In the genomic region with DNA sequence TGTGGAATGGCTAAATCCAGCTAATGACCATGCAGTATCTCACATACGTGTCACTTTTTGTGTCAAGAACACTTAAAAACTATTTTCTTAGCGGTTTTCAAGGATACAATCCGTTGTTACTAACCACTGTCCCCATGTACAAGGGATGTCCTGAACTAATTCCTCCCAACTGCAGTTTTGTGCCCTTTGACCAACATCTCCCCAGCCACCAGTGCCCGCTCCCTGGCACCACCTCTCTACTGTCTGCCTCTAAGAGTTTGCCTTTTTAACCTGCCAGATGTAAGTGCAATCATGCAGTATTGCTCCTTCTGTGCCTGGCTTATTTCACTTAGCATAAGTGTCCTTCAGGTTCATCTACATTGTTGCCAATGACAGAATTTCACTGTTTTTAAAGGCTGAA, we compare ENCODE assay signal across 19 cellular contexts.
DNase-seq lines count a peak whose midpoint lies in the region; ATAC-seq lines count a peak whose summit lies in the region.
"Had no signal": no experiment of that assay in that cellular context is flagged by ENCODE, and none has a peak within 500 bp of the region (broad histone marks: within the 10 kb centered on the region; RNA-seq: fewer than 3 reads in every experiment).

No MANE protein-coding gene starts in this region.

- no peak for ATAC-seq in activated T-cell treated with anti-CD3 and anti-CD28 coated beads, Interleukin-2, amount 50 U/mL, for 72 hours (replicated peaks in 1 of 2)
- ATAC-seq in naive B cell (ENCODE audit: low read depth in 2 of 2): no peak
- no peak for ATAC-seq in HG02981 (IDR thresholded peaks at IDR 0.05; ENCODE audit: unreplicated experiment)
- ATAC-seq: Panc1 had no signal

- no peaks in the 10 kb centered on the region for H3K9me3 Mint-ChIP-seq in activated T-cell treated with anti-CD3 and anti-CD28 coated beads, Interleukin-2, amount 50 U/mL, for 72 hours
- no peaks in the 10 kb centered on the region for H3K9me3 Mint-ChIP-seq in activated T-helper 2 cell treated with anti-CD3 and anti-CD28 coated beads, Interferon-gamma antibody, Interleukin-2, Interleukin-4, amounts not matched to agents 10 μg/mL and 5 μg/mL and 100 μg/mL, durations not matched to agents 14 hours and 24 hours and 36 hours
- no peaks in the 10 kb centered on the region for H3K9me3 Mint-ChIP-seq in naive B cell
- H3K9me3 Mint-ChIP-seq: CD14-positive monocyte had no signal

- no peaks in the 10 kb centered on the region for H3K4me1 Mint-ChIP-seq in activated T-cell treated with anti-CD3 and anti-CD28 coated beads, Interleukin-2, amount 50 U/mL, for 72 hours (ENCODE audit: low read depth)
- no peaks in the 10 kb centered on the region for H3K4me1 Mint-ChIP-seq in activated T-helper 2 cell treated with anti-CD3 and anti-CD28 coated beads, Interferon-gamma antibody, Interleukin-2, Interleukin-4, amounts not matched to agents 10 μg/mL and 5 μg/mL and 100 μg/mL, durations not matched to agents 14 hours and 24 hours and 36 hours (ENCODE audit: low read depth)
- peaks cover 36 to 47% (median 44%) of the 10 kb centered on the region in 3 donors for H3K4me1 Mint-ChIP-seq in naive B cell
- H3K4me1 Mint-ChIP-seq: CD14-positive monocyte had no signal

- H3K4me3 Mint-ChIP-seq in activated T-cell treated with anti-CD3 and anti-CD28 coated beads, Interleukin-2, amount 50 U/mL, for 72 hours: no peak overlapping the region
- no peak overlapping the region for H3K4me3 Mint-ChIP-seq in activated T-helper 2 cell treated with anti-CD3 and anti-CD28 coated beads, Interferon-gamma antibody, Interleukin-2, Interleukin-4, amounts not matched to agents 10 μg/mL and 5 μg/mL and 100 μg/mL, durations not matched to agents 14 hours and 24 hours and 36 hours (ENCODE audit: low read depth)
- H3K4me3 Mint-ChIP-seq in naive B cell: peak overlapping the region in 2 of 8 donors; percentile 4 to 6
- H3K4me3 Mint-ChIP-seq: CD14-positive monocyte had no signal

- peak overlapping the region; percentile 20 for H3K27ac Mint-ChIP-seq in activated T-cell treated with anti-CD3 and anti-CD28 coated beads, Interleukin-2, amount 50 U/mL, for 72 hours
- H3K27ac Mint-ChIP-seq in activated T-helper 2 cell treated with anti-CD3 and anti-CD28 coated beads, Interferon-gamma antibody, Interleukin-2, Interleukin-4, amounts not matched to agents 10 μg/mL and 5 μg/mL and 100 μg/mL, durations not matched to agents 14 hours and 24 hours and 36 hours: no peak overlapping the region
- H3K27ac Mint-ChIP-seq in naive B cell: peak overlapping the region in 5 of 6 donors; percentile 52 to 87 (median 76)

- H3K27me3 Mint-ChIP-seq in activated T-cell treated with anti-CD3 and anti-CD28 coated beads, Interleukin-2, amount 50 U/mL, for 72 hours (ENCODE audit: low read depth): no peaks in the 10 kb centered on the region
- H3K27me3 Mint-ChIP-seq in activated T-helper 2 cell treated with anti-CD3 and anti-CD28 coated beads, Interferon-gamma antibody, Interleukin-2, Interleukin-4, amounts not matched to agents 10 μg/mL and 5 μg/mL and 100 μg/mL, durations not matched to agents 14 hours and 24 hours and 36 hours (ENCODE audit: low read depth): no peaks in the 10 kb centered on the region
- H3K27me3 Mint-ChIP-seq in naive B cell: no peaks in the 10 kb centered on the region

- no peak for DNase-seq in activated T-cell treated with anti-CD3 and anti-CD28 coated beads, Interleukin-2, amount 50 U/mL, for 72 hours
- no peak for DNase-seq in activated T-cell treated with anti-CD3 and anti-CD28 coated beads for 4 hours
- peak; percentile 4 for DNase-seq in activated T-helper 2 cell treated with anti-CD3 and anti-CD28 coated beads, Interferon-gamma antibody, Interleukin-2, Interleukin-4, amounts not matched to agents 10 μg/mL and 5 μg/mL and 100 μg/mL, durations not matched to agents 14 hours and 24 hours and 36 hours (ENCODE audit: low spot score)
- no peak for DNase-seq in naive B cell
- no peak for DNase-seq in DMS153 treated with DMSO at 0.1 percent for 48 hours (lab: John Stamatoyannopoulos, UW; ENCODE audit: unreplicated experiment)
- no peak for DNase-seq in HUDEP-2 (lab: John Stamatoyannopoulos, UW; ENCODE audit: unreplicated experiment in 76 of 76)
- DNase-seq: MG63; NCI-H1048; NCI-H1417 treated with DMSO at 0.1 percent for 48 hours; NCI-H1930; NCI-H226; NCI-H510A treated with DMSO at 0.1 percent for 48 hours; NCI-H774; NK-92 treated with Interleukin-12 subunit alpha and Interleukin-12 subunit beta, amount 100 ng/mL, for 24 hours; SIG-M5; SK-N-SH had no signal

- H3K36me3 Mint-ChIP-seq in activated T-cell treated with anti-CD3 and anti-CD28 coated beads, Interleukin-2, amount 50 U/mL, for 72 hours (ENCODE audit: insufficient read depth in 2 of 2): no peaks in the 10 kb centered on the region
- no peaks in the 10 kb centered on the region for H3K36me3 Mint-ChIP-seq in activated T-helper 2 cell treated with anti-CD3 and anti-CD28 coated beads, Interferon-gamma antibody, Interleukin-2, Interleukin-4, amounts not matched to agents 10 μg/mL and 5 μg/mL and 100 μg/mL, durations not matched to agents 14 hours and 24 hours and 36 hours (ENCODE audit: low read depth)
- H3K36me3 Mint-ChIP-seq in naive B cell: peaks cover 18 to 57% of the 10 kb centered on the region in 2 donors
- H3K36me3 Mint-ChIP-seq: CD14-positive monocyte had no signal

- intact Hi-C loops in activated T-helper 2 cell treated with anti-CD3 and anti-CD28 coated beads, Interferon-gamma antibody, Interleukin-2, Interleukin-4, amounts not matched to agents 10 μg/mL and 5 μg/mL and 100 μg/mL, durations not matched to agents 14 hours and 24 hours and 36 hours (cut with micrococcal nuclease): no loop called here
